In the genomic region with DNA sequence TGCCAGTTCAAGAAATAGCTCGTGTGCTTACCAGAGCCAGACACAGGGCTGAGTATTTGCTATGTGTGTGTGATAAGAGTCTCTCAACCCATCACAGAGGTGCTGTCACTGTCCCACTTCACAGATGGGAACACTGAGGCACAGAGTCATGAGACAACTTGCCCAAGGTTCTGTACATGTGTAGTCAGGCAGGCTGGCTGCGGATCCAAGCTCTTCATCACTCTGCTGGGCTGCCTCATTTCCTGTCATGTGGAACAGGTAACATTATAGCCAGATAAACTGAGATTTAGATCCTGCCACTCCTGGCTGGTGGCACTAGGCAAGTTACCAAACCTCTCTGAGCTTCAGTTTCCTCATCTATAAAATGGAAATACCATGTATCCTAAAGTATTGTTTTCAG, we compare ENCODE assay signal across 12 cellular contexts.
A peak's percentile ranks its signal among the peaks of the same experiment; 100 is the strongest.
DNase-seq lines count a peak whose midpoint lies in the region; ATAC-seq and TF ChIP-seq lines count a peak whose summit lies in the region.
"Had no signal": no experiment of that assay in that cellular context is flagged by ENCODE, and none has a peak within 500 bp of the region (broad histone marks: within the 10 kb centered on the region; RNA-seq: fewer than 3 reads in every experiment).

No MANE protein-coding gene starts in this region.

- H3K4me1 ChIP-seq in left lung: peaks cover 59 to 97% of the 10 kb centered on the region in 2 donors

- H3K4me3 ChIP-seq in left lung: no peak overlapping the region
- H3K4me3 ChIP-seq: stomach had no signal

- no peaks in the 10 kb centered on the region for H3K9me3 ChIP-seq in left lung
- H3K9me3 ChIP-seq: stomach had no signal

- intact Hi-C loops in activated CD4-positive, alpha-beta T cell treated with anti-CD3 and anti-CD28 coated beads for 36 hours (cut with DNase I, micrococcal nuclease): no loop called here
- intact Hi-C loops in left lung (cut with DNase I): no loop called here

- POLR2A ChIA-PET in activated CD4-positive, alpha-beta T cell treated with anti-CD3 and anti-CD28 coated beads for 36 hours (lab: Charles Lee): interaction anchor here (1.1 kb wide), 1 partner anchor 18 kb away, joined by 7 read pairs; no protein-coding TSS in a partner anchor

- H3K27ac ChIP-seq in left lung: peak overlapping the region; percentile 88

- no peaks in the 10 kb centered on the region for H3K27me3 Mint-ChIP-seq in activated CD4-positive, alpha-beta T cell treated with anti-CD3 and anti-CD28 coated beads for 36 hours
- no peaks in the 10 kb centered on the region for H3K27me3 Mint-ChIP-seq in stimulated activated naive CD8-positive, alpha-beta T cell treated with anti-CD3 and anti-CD28 coated beads, Interleukin-15, amount 100 ng/mL, for 72 hours

- no peak for ATAC-seq in activated CD4-positive, alpha-beta T cell treated with anti-CD3 and anti-CD28 coated beads for 36 hours
- peak in 1 of 2 donors; percentile 17 for ATAC-seq in activated naive CD4-positive, alpha-beta T cell treated with anti-CD3 and anti-CD28 coated beads, Interleukin-2, amount 50 U/mL, for 72 hours
- ATAC-seq in left lung: no peak
- ATAC-seq in stimulated activated naive CD8-positive, alpha-beta T cell treated with anti-CD3 and anti-CD28 coated beads, Interleukin-15, amount 100 ng/mL, for 72 hours: no peak
- ATAC-seq in HG03521 (IDR thresholded peaks at IDR 0.05; ENCODE audit: unreplicated experiment): no peak

- H3K36me3 Mint-ChIP-seq in activated CD4-positive, alpha-beta T cell treated with anti-CD3 and anti-CD28 coated beads for 36 hours (ENCODE audit: low read depth): peaks cover 16% of the 10 kb centered on the region
- peaks cover 0 to 4% of the 10 kb centered on the region in 2 donors for H3K36me3 Mint-ChIP-seq in activated naive CD4-positive, alpha-beta T cell treated with anti-CD3 and anti-CD28 coated beads, Interleukin-2, amount 50 U/mL, for 72 hours

- no peaks in the 10 kb centered on the region for H3K4me1 Mint-ChIP-seq in activated CD4-positive, alpha-beta T cell treated with anti-CD3 and anti-CD28 coated beads for 36 hours
- no peaks in the 10 kb centered on the region for H3K4me1 Mint-ChIP-seq in stimulated activated naive CD8-positive, alpha-beta T cell treated with anti-CD3 and anti-CD28 coated beads, Interleukin-15, amount 100 ng/mL, for 72 hours

- H3K4me3 Mint-ChIP-seq in activated CD4-positive, alpha-beta T cell treated with anti-CD3 and anti-CD28 coated beads for 36 hours: no peak overlapping the region
- peak overlapping the region; percentile 10 to 46 for H3K4me3 Mint-ChIP-seq in stimulated activated naive CD8-positive, alpha-beta T cell treated with anti-CD3 and anti-CD28 coated beads, Interleukin-15, amount 100 ng/mL, for 72 hours

- peak overlapping the region; percentile 94 for H3K27ac Mint-ChIP-seq in activated CD4-positive, alpha-beta T cell treated with anti-CD3 and anti-CD28 coated beads for 36 hours
- H3K27ac Mint-ChIP-seq in activated naive CD4-positive, alpha-beta T cell treated with anti-CD3 and anti-CD28 coated beads, Interleukin-2, amount 50 U/mL, for 72 hours: peak overlapping the region; percentile 79 to 90
- H3K27ac Mint-ChIP-seq in stimulated activated naive CD8-positive, alpha-beta T cell treated with anti-CD3 and anti-CD28 coated beads, Interleukin-15, amount 100 ng/mL, for 72 hours: peak overlapping the region; percentile 63 to 92

- no peaks in the 10 kb centered on the region for H3K27me3 ChIP-seq in left lung
- H3K27me3 ChIP-seq: stomach had no signal

- DNase-seq in activated CD4-positive, alpha-beta T cell treated with anti-CD3 and anti-CD28 coated beads for 36 hours: peak; percentile 52
- DNase-seq in activated CD4-positive, alpha-beta T cell treated with anti-CD3 and anti-CD28 coated beads for 1 hour: no peak
- DNase-seq in activated naive CD4-positive, alpha-beta T cell treated with anti-CD3 and anti-CD28 coated beads, Interleukin-2, amount 50 U/mL, for 72 hours (ENCODE audit: low spot score in 2 of 2): no peak
- DNase-seq in left lung (no peak), SK-N-DZ (ENCODE audit: low spot score) (no peak), DMS79 treated with DMSO at 0.1 percent for 48 hours (lab: John Stamatoyannopoulos, UW) (no peak)
- no peak for DNase-seq in stimulated activated naive CD8-positive, alpha-beta T cell treated with anti-CD3 and anti-CD28 coated beads, Interleukin-15, amount 100 ng/mL, for 72 hours
- DNase-seq: 8988T, kidney glomerular epithelial cell, SHP77, stomach had no signal

- H3K9me3 Mint-ChIP-seq in activated CD4-positive, alpha-beta T cell treated with anti-CD3 and anti-CD28 coated beads for 36 hours (ENCODE audit: low read depth): no peaks in the 10 kb centered on the region
- H3K9me3 Mint-ChIP-seq in activated naive CD4-positive, alpha-beta T cell treated with anti-CD3 and anti-CD28 coated beads, Interleukin-2, amount 50 U/mL, for 72 hours: no peaks in the 10 kb centered on the region
- H3K9me3 Mint-ChIP-seq in stimulated activated naive CD8-positive, alpha-beta T cell treated with anti-CD3 and anti-CD28 coated beads, Interleukin-15, amount 100 ng/mL, for 72 hours: no peaks in the 10 kb centered on the region

- no peaks in the 10 kb centered on the region for H3K36me3 ChIP-seq in left lung
- H3K36me3 ChIP-seq: stomach had no signal

- TF ChIP-seq CTCF in left lung (IDR thresholded peaks at IDR 0.05): no peak

- CTCF ChIA-PET in activated CD4-positive, alpha-beta T cell treated with anti-CD3 and anti-CD28 coated beads for 36 hours (lab: Charles Lee): interaction anchor here (0.6 to 2.7 kb wide), 16 partner anchors 7 to 73 kb away, joined by 3 to 13 read pairs (median 5); no protein-coding TSS in a partner anchor
